ENCODE assay signal across 8 cellular contexts in genomic region chr5:177403826-177404640, GRCh38. TPM values are rescaled to one million over a fixed set of nuclear protein-coding genes. Genes with fewer than 3 reads are reported as not detected.
DNase-seq lines count a peak whose midpoint lies in the region; ATAC-seq and TF ChIP-seq lines count a peak whose summit lies in the region.

No MANE protein-coding gene starts in this region.

- peak; percentile 91 for TF ChIP-seq CTCF in AG04449 (IDR thresholded peaks at IDR 0.05; ENCODE audit: insufficient read depth, low read length, missing control alignments)

- peak overlapping the region; percentile 71 for H3K4me3 ChIP-seq in AG04449 (ENCODE audit: low read depth, low read length)

- intact Hi-C loops in left colon (cut with DNase I, micrococcal nuclease) = loop anchor here in 1 of 2 donors (5.0 kb wide), 1 partner anchor 48 kb away; no protein-coding TSS in a partner anchor

- POLR2A ChIA-PET in AG04449 (lab: Yijun Ruan, JAX) = interaction anchor here (0.9 to 3.8 kb wide), 10 partner anchors 13 to 97 kb away, joined by 3 to 21 read pairs (median 4); partner anchors contain the start of gene PDLIM7

- DNase-seq in AG04449 (ENCODE audit: low read depth, low spot score) (no peak), NCI-H2196 (lab: John Stamatoyannopoulos, UW; ENCODE audit: unreplicated experiment) (peak; percentile 78), cerebellum (ENCODE audit: low spot score) (peak; percentile 85), left colon (peak; percentile 88 to 90)
- DNase-seq in stimulated activated CD4-positive, alpha-beta T cell treated with anti-CD3 and anti-CD28 coated beads, Interleukin-1b, Interleukin-23, amount 100 ng/mL, for 4 hours (ENCODE audit: low read depth in 2 of 2) = peak; percentile 77 to 79

- ATAC-seq in GM18520 (IDR thresholded peaks at IDR 0.05; ENCODE audit: unreplicated experiment) (peak; percentile 70), HG03025 (IDR thresholded peaks at IDR 0.05; ENCODE audit: low FRiP score, unreplicated experiment) (peak; percentile 57), left colon (peak; percentile 73)
- peak; percentile 88 to 90 for ATAC-seq in activated CD4-positive, CD25-positive, alpha-beta regulatory T cell treated with anti-CD3 and anti-CD28 coated beads, Interleukin-2, amount 50 U/mL, for 24 hours

- CTCF ChIA-PET in AG04449 (lab: Yijun Ruan, JAX) = interaction anchor here (0.6 to 31.8 kb wide), 33 partner anchors 12 to 770 kb away, joined by 3 to 853 read pairs (median 6); partner anchors contain the start of genes DBN1, DOK3, GRK6 and LMAN2

RNA-seq across cellular contexts. Expression of gene PFN3, which starts 3.6 kb away (rescaled TPM):
- total RNA-seq in cerebellum (not detected), left colon (not detected)

RNA-seq across cellular contexts. Expression of gene F12, which starts 5.3 kb away (rescaled TPM):
- total RNA-seq in cerebellum (3.3 TPM), left colon (10 to 100 TPM in 1 of 2 donors, 1 to 10 TPM in 1; 9.0 to 11.3 TPM)

RNA-seq across cellular contexts. Expression of gene SLC34A1, which starts 19.8 kb away (rescaled TPM):
- not detected for total RNA-seq in cerebellum
- not detected for total RNA-seq in left colon

RNA-seq across cellular contexts. Expression of gene GRK6, which starts 22.4 kb away (rescaled TPM):
- 16.2 TPM for total RNA-seq in cerebellum
- total RNA-seq in left colon = 10 to 100 TPM; 34.6 to 43.5 TPM

RNA-seq across cellular contexts. Expression of gene PRR7, which starts 42.6 kb away (rescaled TPM):
- 5.9 TPM for total RNA-seq in cerebellum
- 1 to 10 TPM; 1.6 to 2.2 TPM for total RNA-seq in left colon
